Comparison of ENCODE assay signal across 16 cellular contexts in the genomic region with DNA sequence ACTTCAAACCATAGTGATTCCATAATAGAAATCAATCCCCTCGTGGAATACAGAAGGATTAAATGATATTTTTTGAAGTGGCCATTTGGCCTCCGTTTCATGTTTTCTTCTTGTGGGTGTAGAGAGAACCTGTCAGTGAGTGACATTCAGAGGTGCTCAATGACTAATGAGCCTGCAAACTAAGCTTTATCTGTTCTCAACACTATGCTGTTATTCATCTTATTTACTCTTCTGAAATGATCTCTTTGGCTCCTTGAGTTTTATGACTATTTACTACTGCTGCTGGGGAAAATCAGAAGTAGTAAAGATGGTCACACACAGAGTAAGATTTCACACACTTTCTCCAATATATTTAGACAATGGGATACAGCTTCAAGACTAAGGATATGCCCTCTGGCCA. TPM values are rescaled to one million over a fixed set of nuclear protein-coding genes. Genes with fewer than 3 reads are reported as not detected.
DNase-seq lines count a peak whose midpoint lies in the region; ATAC-seq and TF ChIP-seq lines count a peak whose summit lies in the region.
"Had no signal": no experiment of that assay in that cellular context is flagged by ENCODE, and none has a peak within 500 bp of the region (broad histone marks: within the 10 kb centered on the region; RNA-seq: fewer than 3 reads in every experiment).

No MANE protein-coding gene starts in this region.

- TF ChIP-seq POLR2A in stomach (IDR thresholded peaks at IDR 0.05) = no peak

- peaks cover 41% of the 10 kb centered on the region for H3K4me1 ChIP-seq in CD4-positive, CD25-positive, alpha-beta regulatory T cell (ENCODE audit: control insufficient read depth, insufficient read depth, low read length, poor library complexity, severe bottlenecking)
- H3K4me1 ChIP-seq in RWPE2 (ENCODE audit: insufficient read depth, poor library complexity, severe bottlenecking) (no peaks in the 10 kb centered on the region), stomach (peaks cover 0 to 7% (median 4%) of the 10 kb centered on the region in 4 donors)
- H3K4me1 ChIP-seq: foreskin keratinocyte, parathyroid adenoma had no signal

- H3K9me3 Mint-ChIP-seq in CD4-positive, CD25-positive, alpha-beta regulatory T cell = peaks cover 0 to 24% (median 11%) of the 10 kb centered on the region in 7 donors

- no peaks in the 10 kb centered on the region for H3K27me3 ChIP-seq in CD4-positive, CD25-positive, alpha-beta regulatory T cell (ENCODE audit: control insufficient read depth, insufficient read depth, low read length)
- H3K27me3 ChIP-seq in RWPE2 (ENCODE audit: insufficient read depth, poor library complexity, severe bottlenecking) (no peaks in the 10 kb centered on the region), stomach (no peaks in the 10 kb centered on the region)
- H3K27me3 ChIP-seq: foreskin keratinocyte had no signal

- H3K4me3 Mint-ChIP-seq in CD4-positive, CD25-positive, alpha-beta regulatory T cell = peak overlapping the region in 3 of 4 donors; percentile 1 to 11 (median 9)

- H3K4me3 ChIP-seq in CD4-positive, CD25-positive, alpha-beta regulatory T cell (ENCODE audit: low read depth, low read length) = peak overlapping the region; percentile 28
- no peak overlapping the region for H3K4me3 ChIP-seq in RWPE2 (ENCODE audit: severe bottlenecking)
- H3K4me3 ChIP-seq in stomach = no peak overlapping the region

- peaks cover 41 to 85% (median 72%) of the 10 kb centered on the region in 4 donors for H3K4me1 Mint-ChIP-seq in CD4-positive, CD25-positive, alpha-beta regulatory T cell

- peak; percentile 28 to 47 for ATAC-seq in CD4-positive, CD25-positive, alpha-beta regulatory T cell (ENCODE audit: low read depth in 2 of 2)
- ATAC-seq in RWPE2 (ENCODE audit: low read depth) = peak; percentile 25; the same call in 1 of the 3 replicates
- ATAC-seq: foreskin keratinocyte had no signal

- intact Hi-C loops in stomach (cut with DNase I; ENCODE audit: low total_unique reads) = no loop called here

- peak overlapping the region in 2 of 3 donors; percentile 26 to 55 for H3K27ac Mint-ChIP-seq in CD4-positive, CD25-positive, alpha-beta regulatory T cell

- H3K36me3 ChIP-seq in CD4-positive, CD25-positive, alpha-beta regulatory T cell (ENCODE audit: control insufficient read depth, insufficient read depth, low read length) = peaks cover 12% of the 10 kb centered on the region
- H3K36me3 ChIP-seq in RWPE2 (ENCODE audit: low read depth) = no peaks in the 10 kb centered on the region
- no peaks in the 10 kb centered on the region for H3K36me3 ChIP-seq in stomach

- no peak for DNase-seq in CD4-positive, CD25-positive, alpha-beta regulatory T cell
- DNase-seq in DMS79 treated with DMSO at 0.1 percent for 48 hours (lab: John Stamatoyannopoulos, UW) (peak; percentile 11), RWPE2 (ENCODE audit: low spot score) (no peak), kidney tubule cell (ENCODE audit: low spot score) (peak; percentile 35), NCI-H524 (lab: John Stamatoyannopoulos, UW) (no peak), stomach (no peak), HuH-7.5 (ENCODE audit: low spot score) (no peak)
- DNase-seq: activated CD8-positive, alpha-beta memory T cell treated with anti-CD3 and anti-CD28 coated beads for 24 hours; activated gamma-delta T cell; aorta; DND-41; NCI-H1694; NCI-H526; stimulated activated CD4-positive, alpha-beta T cell treated with anti-CD3 and anti-CD28 coated beads, Interleukin-4, amount 100 ng/mL, for 1 hour had no signal

- WGBS in stomach, 5 donors = 70 to 84% (median 75%) methylated on average over 2 of the region's 2 CpGs

- H3K36me3 Mint-ChIP-seq in CD4-positive, CD25-positive, alpha-beta regulatory T cell = peaks cover 30% of the 10 kb centered on the region

- no peak for TF ChIP-seq EP300 in stomach (IDR thresholded peaks at IDR 0.05)

- TF ChIP-seq CTCF in RWPE2 (IDR thresholded peaks at IDR 0.05; ENCODE audit: poor library complexity, severe bottlenecking) (no peak), stomach (IDR thresholded peaks at IDR 0.05) (no peak)

- no peak overlapping the region for H3K27ac ChIP-seq in CD4-positive, CD25-positive, alpha-beta regulatory T cell (ENCODE audit: insufficient read depth, low read length, poor library complexity, severe bottlenecking)
- H3K27ac ChIP-seq in RWPE2 (ENCODE audit: poor library complexity, severe bottlenecking) (no peak overlapping the region), stomach (no peak overlapping the region)
- H3K27ac ChIP-seq: foreskin keratinocyte, parathyroid adenoma had no signal

- peaks cover 9 to 16% of the 10 kb centered on the region in 2 experiments for H3K9me3 ChIP-seq in CD4-positive, CD25-positive, alpha-beta regulatory T cell (ENCODE audit: control insufficient read depth in 2 of 2, low read length in 2 of 2)
- H3K9me3 ChIP-seq in RWPE2 (ENCODE audit: severe bottlenecking) (peaks cover 8% of the 10 kb centered on the region), stomach (peaks cover 0 to 18% (median 10%) of the 10 kb centered on the region in 4 donors)

- H3K27me3 Mint-ChIP-seq in CD4-positive, CD25-positive, alpha-beta regulatory T cell = no peaks in the 10 kb centered on the region

RNA-seq across cellular contexts. Expression of a gene that starts 30.4 kb away (rescaled TPM):
- 189 TPM for total RNA-seq in CD4-positive, CD25-positive, alpha-beta regulatory T cell
- polyA plus RNA-seq in CD4-positive, CD25-positive, alpha-beta regulatory T cell = 10 to 100 TPM; 51.1 to 78.6 (median 66.4) TPM
- total RNA-seq in stomach = 10 to 100 TPM; 15.8 to 84.1 (median 31.0) TPM
- polyA plus RNA-seq in stomach = 1 to 10 TPM; 3.5 to 4.7 (median 4.0) TPM

Comparison
In these comparisons a context has a peak if more than half of its experiments do, and no peak if none do; other contexts are left out.
1. DNase-seq: peak in DMS79 treated with DMSO at 0.1 percent for 48 hours (single experiment) and kidney tubule cell (single experiment); none in CD4-positive, CD25-positive, alpha-beta regulatory T cell (0 of 3), RWPE2 (single experiment), NCI-H524 (0 of 2), stomach (single experiment) and HuH-7.5 (single experiment).